Comparison of ENCODE assay signal across 18 cellular contexts in genomic region chrX:153640736-153641574, GRCh38. TPM values are rescaled to one million over a fixed set of nuclear protein-coding genes. Genes with fewer than 3 reads are reported as not detected.
DNase-seq lines count a peak whose midpoint lies in the region; ATAC-seq, FAIRE-seq and TF ChIP-seq lines count a peak whose summit lies in the region.
"Had no signal": no experiment of that assay in that cellular context is flagged by ENCODE, and none has a peak within 500 bp of the region (broad histone marks: within the 10 kb centered on the region; RNA-seq: fewer than 3 reads in every experiment).

No MANE protein-coding gene starts in this region.

- peaks cover 14% of the 10 kb centered on the region for H3K4me1 Mint-ChIP-seq in neural progenitor cell

- no peak overlapping the region for H2BK5ac ChIP-seq in H1 (ENCODE audit: low read depth, low read length)

- no peak overlapping the region for H2BK20ac ChIP-seq in H1 (ENCODE audit: low read length)

- H2BK15ac ChIP-seq in H1 (ENCODE audit: low read length) = no peak overlapping the region

- H3K36me3 Mint-ChIP-seq in neural progenitor cell = no peaks in the 10 kb centered on the region
- H3K36me3 Mint-ChIP-seq: naive thymus-derived CD4-positive, alpha-beta T cell; stimulated activated naive B cell treated with anti-CD40 and anti-IgM and Interleukin-4, amounts not matched to agents 10 μg/mL and 1 μg/mL and 100 μg/mL, for 72 hours had no signal

- CTCF ChIA-PET in H1 (lab: Charles Lee; ENCODE audit: partially characterized antibody) = interaction anchor here (1.0 to 21.6 kb wide), 8 partner anchors 9 to 108 kb away, joined by 3 to 408 read pairs (median 4); partner anchors contain the start of gene DUSP9

- H3K56ac ChIP-seq in H1 (replicated peaks; ENCODE audit: insufficient read length, low read depth, low read length) = no peak overlapping the region

- no peak overlapping the region for H3K27ac Mint-ChIP-seq in neural progenitor cell
- H3K27ac Mint-ChIP-seq: activated CD4-positive, alpha-beta T cell treated with anti-CD3 and anti-CD28 coated beads, Interleukin-2, amount 10 ng/mL, durations not matched to agents 7 days and 5 days; stimulated activated naive B cell treated with anti-CD40 and anti-IgM and Interleukin-4, amounts not matched to agents 10 μg/mL and 1 μg/mL and 100 μg/mL, for 72 hours had no signal

- H3K23ac ChIP-seq in H1 (ENCODE audit: insufficient read length) = no peak overlapping the region

- no peak overlapping the region for H3K27ac ChIP-seq in HUES48 (ENCODE audit: low read depth, low read length)
- H3K27ac ChIP-seq in H1 (ENCODE audit: low read depth, low read length) = no peak overlapping the region
- H3K27ac ChIP-seq in neural progenitor cell = no peak overlapping the region

- H2BK12ac ChIP-seq in H1 (ENCODE audit: low read depth, low read length) = no peak overlapping the region

- H3K14ac ChIP-seq in H1 (ENCODE audit: insufficient read length) = no peak overlapping the region

- DNase-seq in ELF-1 (ENCODE audit: low read depth, low spot score) (peak; percentile 57), H1 (ENCODE audit: low read depth in 1 of 2, low spot score in 2 of 2) (no peak), neural progenitor cell (ENCODE audit: low spot score) (peak; percentile 36), GOT3 (lab: John Stamatoyannopoulos, UW) (no peak), NCI-H446 (lab: John Stamatoyannopoulos, UW) (no peak)
- DNase-seq: activated CD4-positive, alpha-beta T cell treated with anti-CD3 and anti-CD28 coated beads, Interleukin-2, amount 10 ng/mL, durations not matched to agents 7 days and 5 days; activated naive CD4-positive, alpha-beta T cell treated with Interleukin-2 at 50 U/mL for 16 hours; DND-41; foreskin fibroblast; HCEC 1CT; kidney glomerular epithelial cell; naive thymus-derived CD4-positive, alpha-beta T cell; NCI-H1092 treated with DMSO at 0.1 percent for 48 hours; NCI-H2081; NCI-H524 treated with DMSO at 0.1 percent for 48 hours; stimulated activated naive B cell treated with anti-CD40 and anti-IgM and Interleukin-4, amounts not matched to agents 10 μg/mL and 1 μg/mL and 100 μg/mL, for 72 hours had no signal

- no peak for TF ChIP-seq RAD21 in H1 (IDR thresholded peaks at IDR 0.05 in 1 of 2, conservative IDR thresholded peaks at IDR 0.05 in 1 of 2; ENCODE audit: low read depth in 2 of 2, low read length in 2 of 2)

- H3K79me1 ChIP-seq in H1 (ENCODE audit: low read depth, low read length) = no peaks in the 10 kb centered on the region

- peaks cover 5% of the 10 kb centered on the region for H3F3A ChIP-seq in neural progenitor cell (ENCODE audit: low read depth)

- H3K4me1 ChIP-seq in HUES48 (ENCODE audit: control insufficient read depth, insufficient read depth, low read length) (no peaks in the 10 kb centered on the region; the same call in 1 of the 2 replicates), H1 (replicated peaks in 1 of 4; ENCODE audit: control insufficient read depth in 3 of 4, insufficient read depth in 4 of 4, low read length in 3 of 4) (peaks cover 0 to 18% (median 7%) of the 10 kb centered on the region in 4 experiments; a peak in 5 of 7 replicates), neural progenitor cell (peaks cover 11% of the 10 kb centered on the region)

- H4K8ac ChIP-seq in H1 (ENCODE audit: extremely low read depth, insufficient read depth, low read length) = no peak overlapping the region

- POLR2A ChIA-PET in H1 (lab: Charles Lee; ENCODE audit: partially characterized antibody) = interaction anchor here (0.6 kb wide), 1 partner anchor 203 kb away, joined by 3 read pairs; no protein-coding TSS in a partner anchor

- no peak for FAIRE-seq in H1 (lab: Jason Lieb, UNC)

- WGBS in H1 (ENCODE audit: extremely low coverage in 1 of 2, insufficient coverage in 1 of 2, insufficient read length in 1 of 2, insufficient replicate concordance in 2 of 2, low coverage in 1 of 2, low lambda C conversion rate in 2 of 2, missing lambda C conversion rate in 1 of 2), 2 experiments = 58% methylated on average over 12 of the region's 26 CpGs; no CpG with 5 or more reads in 1 of the 2 experiments

- TF ChIP-seq POLR2A in H1 (IDR thresholded peaks at IDR 0.05; ENCODE audit: control extremely low read depth in 1 of 2, low read depth in 2 of 2, low read length in 2 of 2) = no peak

- H3K9ac ChIP-seq in HUES48 (ENCODE audit: low read depth, low read length) (no peak overlapping the region), H1 (replicated peaks in 1 of 4; ENCODE audit: extremely low read depth in 1 of 4, low read depth in 3 of 4, low read length in 3 of 4) (no peak overlapping the region), neural progenitor cell (no peak overlapping the region)

- no peak overlapping the region for H2BK120ac ChIP-seq in H1 (replicated peaks; ENCODE audit: low read depth, low read length)

- H3K18ac ChIP-seq in H1 (ENCODE audit: extremely low read depth, low read length) = no peak overlapping the region

- H4K20me1 ChIP-seq in H1 (replicated peaks in 1 of 2; ENCODE audit: control insufficient read depth in 1 of 2, insufficient read depth in 2 of 2, low read length in 2 of 2) (peaks cover 0 to 7% of the 10 kb centered on the region in 2 experiments), neural progenitor cell (ENCODE audit: low read depth) (peaks cover 1% of the 10 kb centered on the region)

- no peak for ATAC-seq in HG02610 (IDR thresholded peaks at IDR 0.05; ENCODE audit: unreplicated experiment)
- ATAC-seq: naive thymus-derived CD4-positive, alpha-beta T cell had no signal

- no peaks in the 10 kb centered on the region for H3K36me3 ChIP-seq in HUES48 (ENCODE audit: control insufficient read depth, insufficient read depth, low read length)
- no peaks in the 10 kb centered on the region for H3K36me3 ChIP-seq in H1 (ENCODE audit: control insufficient read depth in 2 of 4, insufficient read depth in 4 of 4, low read length in 3 of 4)
- no peaks in the 10 kb centered on the region for H3K36me3 ChIP-seq in neural progenitor cell

- H4K5ac ChIP-seq in H1 (ENCODE audit: insufficient read length, low read depth, low read length) = no peak overlapping the region

- no peak overlapping the region for H4K91ac ChIP-seq in H1 (replicated peaks; ENCODE audit: insufficient read length, low read length)

- H2AFZ ChIP-seq in H1 (ENCODE audit: low read length) = no peak overlapping the region
- no peak overlapping the region for H2AFZ ChIP-seq in neural progenitor cell (replicated peaks)

- no peaks in the 10 kb centered on the region for H3K79me2 ChIP-seq in H1 (ENCODE audit: control insufficient read depth in 1 of 2, insufficient read depth in 2 of 2, low read length in 2 of 2)
- no peaks in the 10 kb centered on the region for H3K79me2 ChIP-seq in neural progenitor cell (ENCODE audit: low read depth)

- H3K27me3 Mint-ChIP-seq in neural progenitor cell (ENCODE audit: insufficient read depth, low read depth) = peaks cover 32% of the 10 kb centered on the region

- H3K23me2 ChIP-seq in H1 (ENCODE audit: low read depth, low read length) = peaks cover 7% of the 10 kb centered on the region; the same call in 1 of the 2 replicates

- peak overlapping the region; percentile 63 to 89; a peak in 3 of 4 replicates for H3K4me2 ChIP-seq in H1 (ENCODE audit: insufficient read depth in 1 of 2, low read depth in 2 of 2, low read length in 2 of 2)
- H3K4me2 ChIP-seq in neural progenitor cell = peak overlapping the region; percentile 79

- peak overlapping the region; percentile 59 for H3K4me3 Mint-ChIP-seq in neural progenitor cell
- H3K4me3 Mint-ChIP-seq: activated CD4-positive, alpha-beta T cell treated with anti-CD3 and anti-CD28 coated beads, Interleukin-2, amount 10 ng/mL, durations not matched to agents 7 days and 5 days had no signal

- H3K27me3 ChIP-seq in HUES48 (ENCODE audit: control insufficient read depth, insufficient read depth, low read length) (peaks cover 56% of the 10 kb centered on the region), H1 (replicated peaks in 1 of 4; ENCODE audit: control insufficient read depth in 3 of 4, extremely low read depth in 1 of 4, insufficient read depth in 3 of 4, low read length in 3 of 4) (peaks cover 39 to 53% (median 52%) of the 10 kb centered on the region in 4 experiments), neural progenitor cell (peaks cover 65% of the 10 kb centered on the region)

- TF ChIP-seq CTCF in H1 (IDR thresholded peaks at IDR 0.05; ENCODE audit: control extremely low read depth in 1 of 3, insufficient read depth in 1 of 3, low read depth in 1 of 3, low read length in 3 of 3) (no peak), neural progenitor cell (IDR thresholded peaks at IDR 0.05) (no peak)

- H3K9me3 ChIP-seq in HUES48 (ENCODE audit: control insufficient read depth, insufficient read depth, low read length) (peaks cover 38% of the 10 kb centered on the region), H1 (ENCODE audit: insufficient read depth in 2 of 2, low read depth in 1 of 2, low read length in 1 of 2) (no peaks in the 10 kb centered on the region; a peak in 1 of 4 replicates), neural progenitor cell (ENCODE audit: low read depth) (no peaks in the 10 kb centered on the region)

- H3K9me3 Mint-ChIP-seq in neural progenitor cell = peaks cover 15% of the 10 kb centered on the region
- H3K9me3 Mint-ChIP-seq: activated CD4-positive, alpha-beta T cell treated with anti-CD3 and anti-CD28 coated beads, Interleukin-2, amount 10 ng/mL, durations not matched to agents 7 days and 5 days; naive thymus-derived CD4-positive, alpha-beta T cell; stimulated activated naive B cell treated with anti-CD40 and anti-IgM and Interleukin-4, amounts not matched to agents 10 μg/mL and 1 μg/mL and 100 μg/mL, for 72 hours had no signal

- H2AK5ac ChIP-seq in H1 (ENCODE audit: low read depth, low read length) = no peak overlapping the region

- no peak for TF ChIP-seq EP300 in H1 (IDR thresholded peaks at IDR 0.05; ENCODE audit: borderline replicate concordance in 1 of 2, low read depth in 2 of 2, low read length in 2 of 2)

- H3K4me3 ChIP-seq in HUES48 (ENCODE audit: low read depth, low read length) (peak overlapping the region; percentile 7; the same call in 1 of the 2 replicates), H1 (ENCODE audit: extremely low read depth in 1 of 4, insufficient read depth in 2 of 4, low read depth in 3 of 4, low read length in 4 of 4) (peak overlapping the region in 1 of 4 experiments; percentile 57; a peak in 1 of 8 replicates), neural progenitor cell (no peak overlapping the region)

- H3K4ac ChIP-seq in H1 (replicated peaks; ENCODE audit: insufficient read length, low read depth, low read length) = no peak overlapping the region

RNA-seq across cellular contexts. Expression of gene DUSP9, which starts 6.0 kb away (rescaled TPM):
- 0.63 and 1.1 TPM in 2 replicates for total RNA-seq in H1 (2021; fragmentation: NEBNext Ultra II Directional; extraction: Animal tissue kit (Norgen Biotek cat#: 25700))
- 0.80 and 1.2 TPM in 2 replicates for polyA plus RNA-seq in H1 (2011; rRNA removed)
- polyA plus RNA-seq in H1 (2011; cell fraction: cytosol; rRNA removed) = 0.98 TPM
- 1.5 TPM for polyA plus RNA-seq in H1 (2011; cell fraction: nucleus; rRNA removed)
- 0.35 to 0.94 TPM (median 0.85 TPM) in 4 replicates for polyA plus RNA-seq in H1 (2012, experiment 1 of 2)
- polyA plus RNA-seq in H1 (2012, experiment 2 of 2) = 0.56 TPM
- polyA plus RNA-seq in H1 (2013, experiment 1 of 2) = 1.1 TPM
- polyA plus RNA-seq in H1 (2013, experiment 2 of 2) = 1.1 TPM
- polyA minus RNA-seq in H1 (2011; rRNA and poly(A)+ RNA removed) = 0.69 and 0.73 TPM in 2 replicates
- 0.95 TPM for polyA minus RNA-seq in H1 (2011; cell fraction: cytosol; rRNA and poly(A)+ RNA removed)
- polyA minus RNA-seq in H1 (2011; cell fraction: nucleus; rRNA and poly(A)+ RNA removed) = 0.80 TPM
- 0.21 and 2.0 TPM in 2 replicates for total RNA-seq in neural progenitor cell (ENCODE audit: low replicate concordance)
- total RNA-seq: activated CD4-positive, alpha-beta T cell treated with anti-CD3 and anti-CD28 coated beads, Interleukin-2, amount 10 ng/mL, durations not matched to agents 7 days and 5 days; naive thymus-derived CD4-positive, alpha-beta T cell had no signal
- polyA plus RNA-seq: naive thymus-derived CD4-positive, alpha-beta T cell had no signal

RNA-seq across cellular contexts. Expression of gene PNCK, which starts 32.7 kb away (rescaled TPM):
- total RNA-seq in H1 (2021; fragmentation: NEBNext Ultra II Directional; extraction: Animal tissue kit (Norgen Biotek cat#: 25700)) = 4.3 and 6.2 TPM in 2 replicates
- 6.3 and 13.9 TPM in 2 replicates for polyA plus RNA-seq in H1 (2011; rRNA removed)
- 12.3 TPM for polyA plus RNA-seq in H1 (2011; cell fraction: cytosol; rRNA removed)
- polyA plus RNA-seq in H1 (2011; cell fraction: nucleus; rRNA removed) = 54.8 TPM
- 3.0 to 5.7 TPM (median 5.2 TPM) in 4 replicates for polyA plus RNA-seq in H1 (2012, experiment 1 of 2)
- polyA plus RNA-seq in H1 (2012, experiment 2 of 2) = 3.0 TPM
- polyA plus RNA-seq in H1 (2013, experiment 1 of 2) = 2.3 TPM
- polyA plus RNA-seq in H1 (2013, experiment 2 of 2) = 1.7 TPM
- polyA minus RNA-seq in H1 (2011; rRNA and poly(A)+ RNA removed) = 4.0 and 5.4 TPM in 2 replicates
- polyA minus RNA-seq in H1 (2011; cell fraction: cytosol; rRNA and poly(A)+ RNA removed) = 9.1 TPM
- polyA minus RNA-seq in H1 (2011; cell fraction: nucleus; rRNA and poly(A)+ RNA removed) = 10.0 TPM
- total RNA-seq in neural progenitor cell (ENCODE audit: low replicate concordance) = 19.7 and 53.5 TPM in 2 replicates
- total RNA-seq: activated CD4-positive, alpha-beta T cell treated with anti-CD3 and anti-CD28 coated beads, Interleukin-2, amount 10 ng/mL, durations not matched to agents 7 days and 5 days had no signal
- polyA plus RNA-seq: naive thymus-derived CD4-positive, alpha-beta T cell had no signal

RNA-seq across cellular contexts. Expression of gene CCNQ, which starts 42.0 kb away (rescaled TPM):
- total RNA-seq in H1 (2021; fragmentation: NEBNext Ultra II Directional; extraction: Animal tissue kit (Norgen Biotek cat#: 25700)) = 15.8 and 16.6 TPM in 2 replicates
- 32.1 and 34.9 TPM in 2 replicates for polyA plus RNA-seq in H1 (2011; rRNA removed)
- polyA plus RNA-seq in H1 (2011; cell fraction: cytosol; rRNA removed) = 24.8 TPM
- polyA plus RNA-seq in H1 (2011; cell fraction: nucleus; rRNA removed) = 29.3 TPM
- polyA plus RNA-seq in H1 (2012, experiment 1 of 2) = 15.3 to 19.7 TPM (median 16.7 TPM) in 4 replicates
- polyA plus RNA-seq in H1 (2012, experiment 2 of 2) = 24.7 TPM
- 14.3 TPM for polyA plus RNA-seq in H1 (2013, experiment 1 of 2)
- 15.1 TPM for polyA plus RNA-seq in H1 (2013, experiment 2 of 2)
- polyA minus RNA-seq in H1 (2011; rRNA and poly(A)+ RNA removed) = 12.1 and 15.2 TPM in 2 replicates
- 11.1 TPM for polyA minus RNA-seq in H1 (2011; cell fraction: cytosol; rRNA and poly(A)+ RNA removed)
- 9.1 TPM for polyA minus RNA-seq in H1 (2011; cell fraction: nucleus; rRNA and poly(A)+ RNA removed)
- total RNA-seq in neural progenitor cell (ENCODE audit: low replicate concordance) = 15.2 and 22.2 TPM in 2 replicates

RNA-seq across cellular contexts. Expression of gene SLC6A8, which starts 46.8 kb away (rescaled TPM):
- total RNA-seq in H1 (2021; fragmentation: NEBNext Ultra II Directional; extraction: Animal tissue kit (Norgen Biotek cat#: 25700)) = 94.7 and 98.5 TPM in 2 replicates
- polyA plus RNA-seq in H1 (2011; rRNA removed) = 87.7 and 132 TPM in 2 replicates
- polyA plus RNA-seq in H1 (2011; cell fraction: cytosol; rRNA removed) = 71.7 TPM
- 267 TPM for polyA plus RNA-seq in H1 (2011; cell fraction: nucleus; rRNA removed)
- polyA plus RNA-seq in H1 (2012, experiment 1 of 2) = 96.7 to 155 TPM (median 133 TPM) in 4 replicates
- 109 TPM for polyA plus RNA-seq in H1 (2012, experiment 2 of 2)
- 57.5 TPM for polyA plus RNA-seq in H1 (2013, experiment 1 of 2)
- 58.8 TPM for polyA plus RNA-seq in H1 (2013, experiment 2 of 2)
- polyA minus RNA-seq in H1 (2011; rRNA and poly(A)+ RNA removed) = 66.1 and 98.8 TPM in 2 replicates
- polyA minus RNA-seq in H1 (2011; cell fraction: cytosol; rRNA and poly(A)+ RNA removed) = 84.7 TPM
- 67.3 TPM for polyA minus RNA-seq in H1 (2011; cell fraction: nucleus; rRNA and poly(A)+ RNA removed)
- total RNA-seq in neural progenitor cell (ENCODE audit: low replicate concordance) = 94.1 and 191 TPM in 2 replicates

Comparison
In these comparisons a context has a peak if more than half of its experiments do, and no peak if none do; other contexts are left out.
1. DNase-seq: peak in ELF-1 (single experiment) and neural progenitor cell (single experiment); none in H1 (0 of 2), GOT3 (single experiment) and NCI-H446 (0 of 2).